In the genomic region with DNA sequence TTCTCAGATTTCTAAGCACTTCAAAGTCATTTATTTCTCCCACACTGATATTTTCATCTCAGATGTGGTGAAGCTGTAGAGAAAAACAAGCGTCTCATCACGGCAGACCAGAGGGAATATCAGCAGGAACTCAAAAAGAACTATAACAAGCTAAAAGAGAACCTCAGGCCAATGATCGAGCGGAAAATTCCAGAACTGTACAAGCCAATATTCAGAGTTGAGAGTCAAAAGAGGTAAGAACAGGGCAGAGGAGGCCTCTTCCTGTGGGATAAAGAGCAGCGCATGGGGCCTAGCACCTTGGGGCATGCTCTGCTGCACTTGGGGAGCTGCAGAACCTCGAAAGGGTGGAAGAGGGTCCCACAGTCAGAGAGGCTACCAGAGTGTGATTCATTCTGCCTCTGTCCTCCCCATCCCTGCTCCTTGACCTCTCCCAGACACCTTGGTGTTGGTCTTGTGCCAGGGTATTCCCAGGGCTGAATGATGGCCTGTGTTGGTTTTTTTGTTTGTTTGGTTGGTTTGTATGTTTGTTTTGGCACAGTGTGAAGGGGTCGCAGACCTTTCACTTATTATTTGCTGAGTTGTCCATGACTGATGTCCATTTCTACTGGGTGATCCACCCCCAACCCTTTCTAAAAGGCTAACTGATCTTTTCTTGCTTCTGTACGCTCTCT, we compare ENCODE assay signal across 1 cellular context.
TF ChIP-seq lines count a peak whose summit lies in the region.

No MANE protein-coding gene starts in this region.

TF ChIP-seq in endothelial cell of umbilical vein, 7 proteins besides CTCF, POLR2A, EP300 and RAD21:
- TF ChIP-seq EZH2 (IDR thresholded peaks at IDR 0.05; ENCODE audit: borderline replicate concordance, low read depth, low read length, severe bottlenecking) (no peak), MYC (IDR thresholded peaks at IDR 0.05; ENCODE audit: low read depth, low read length) (no peak), POLR2AphosphoS5 (IDR thresholded peaks at IDR 0.05; ENCODE audit: insufficient read depth, low read depth, low read length) (no peak), JUN (IDR thresholded peaks at IDR 0.05; ENCODE audit: borderline replicate concordance, insufficient read depth, insufficient read length, low read depth) (no peak)
